ENCODE assay signal across 13 cellular contexts in the genomic region with DNA sequence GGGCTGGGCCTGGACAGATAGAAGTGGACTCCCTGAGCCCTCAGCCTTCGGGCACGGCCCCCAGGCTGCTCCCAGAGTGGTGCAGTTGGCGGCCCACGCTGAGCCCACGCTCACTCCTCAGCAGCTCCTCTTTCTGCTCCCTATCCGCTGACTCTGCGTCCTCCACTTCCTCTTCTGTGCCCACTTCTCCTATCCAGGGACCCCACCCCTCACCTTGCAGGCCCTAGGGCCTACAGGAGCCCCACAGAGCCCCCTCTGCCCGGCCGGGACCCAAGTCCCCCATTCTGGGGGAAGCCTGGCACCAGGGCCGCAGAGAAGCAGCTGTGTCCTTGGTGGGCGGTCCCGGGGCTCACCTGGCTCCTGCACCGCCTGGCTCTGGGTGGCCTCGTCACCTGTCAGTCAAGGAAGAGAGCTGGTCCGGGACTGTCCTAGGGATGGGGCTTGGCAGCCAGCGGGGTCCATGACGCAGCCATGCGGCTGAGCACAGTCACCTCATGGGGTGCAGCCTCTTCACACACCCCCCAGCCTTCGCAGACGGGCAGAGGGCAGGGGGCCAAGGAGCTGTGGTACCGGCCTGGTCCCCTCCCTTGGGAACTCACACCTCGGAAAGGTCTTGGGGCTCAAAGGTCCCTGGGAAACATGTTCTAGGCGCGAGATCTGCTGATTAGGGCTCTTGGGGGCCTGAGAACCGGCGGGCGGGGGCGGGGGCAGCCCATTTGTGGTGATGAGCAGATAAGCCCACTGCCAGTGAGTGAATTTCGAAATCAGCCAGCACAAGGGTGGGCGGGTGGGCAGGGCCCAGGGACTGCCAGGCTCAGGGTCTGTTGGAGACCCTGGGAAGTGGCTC. TPM values are rescaled to one million over a fixed set of nuclear protein-coding genes. Genes with fewer than 3 reads are reported as not detected.
DNase-seq lines count a peak whose midpoint lies in the region; ATAC-seq, FAIRE-seq and TF ChIP-seq lines count a peak whose summit lies in the region.
"Had no signal": no experiment of that assay in that cellular context is flagged by ENCODE, and none has a peak within 500 bp of the region (broad histone marks: within the 10 kb centered on the region; RNA-seq: fewer than 3 reads in every experiment).

No MANE protein-coding gene starts in this region.

- in situ Hi-C loops in GM12878 (cut with MboI), result no loop called here

- H4K20me1 ChIP-seq in GM12878 (ENCODE audit: control insufficient read depth, insufficient read depth), result no peaks in the 10 kb centered on the region

- no peak overlapping the region for H3K4me3 Mint-ChIP-seq in CD8-positive, alpha-beta T cell

- RAD21 ChIA-PET in GM12878 (lab: Charles Lee; ENCODE audit: unreplicated experiment), result no interaction called here

- no peaks in the 10 kb centered on the region for H3K9me3 ChIP-seq in GM12878 (replicated peaks; ENCODE audit: control insufficient read depth, insufficient read depth, low read length)
- no peaks in the 10 kb centered on the region for H3K9me3 ChIP-seq in mucosa of rectum (ENCODE audit: control insufficient read depth in 2 of 2, low read length in 2 of 2)
- H3K9me3 ChIP-seq in CD8-positive, alpha-beta T cell (ENCODE audit: low read length), result no peaks in the 10 kb centered on the region
- H3K9me3 ChIP-seq in mesenchymal stem cell (ENCODE audit: control insufficient read depth, low read length), result no peaks in the 10 kb centered on the region

- SMC1A ChIA-PET in GM12878 (lab: Charles Lee; ENCODE audit: uncharacterized antibody, unreplicated experiment), result interaction anchor here (0.6 kb wide), 1 partner anchor 150 kb away, joined by 3 read pairs; no protein-coding TSS in a partner anchor

- H4K91ac ChIP-seq in mesenchymal stem cell (ENCODE audit: low read length), result no peak overlapping the region

- intact Hi-C loops in GM12878 (cut with micrococcal nuclease; ENCODE audit: unreplicated experiment), result no loop called here
- intact Hi-C loops in CD8-positive, alpha-beta T cell (cut with DNase I, micrococcal nuclease), result no loop called here

- POLR2A ChIA-PET in GM12878 (lab: Charles Lee), result interaction anchor here (2.0 kb wide), 1 partner anchor 9 kb away, joined by 6 read pairs; no protein-coding TSS in a partner anchor
- POLR2A ChIA-PET in CD8-positive, alpha-beta T cell (lab: Charles Lee), result no interaction called here

- TF ChIP-seq RAD21 in GM12878 (IDR thresholded peaks at IDR 0.05; ENCODE audit: insufficient read depth, low read depth, low read length), result no peak

- no peak for TF ChIP-seq POLR2A in GM12878 (IDR thresholded peaks at IDR 0.05; ENCODE audit: low read depth, low read length)

- no peaks in the 10 kb centered on the region for H3K9me3 Mint-ChIP-seq in CD8-positive, alpha-beta T cell

- no peak overlapping the region for H2BK15ac ChIP-seq in mesenchymal stem cell (ENCODE audit: low read depth, poor library complexity, severe bottlenecking)

- no peaks in the 10 kb centered on the region for H3K79me2 ChIP-seq in GM12878 (ENCODE audit: control insufficient read depth, insufficient read depth, low read length)

- H2AFZ ChIP-seq in GM12878 (ENCODE audit: control insufficient read depth, low read depth, low read length) (no peak overlapping the region), mesenchymal stem cell (ENCODE audit: low read depth, low read length) (no peak overlapping the region)

- H2BK12ac ChIP-seq in mesenchymal stem cell (ENCODE audit: low read length in 2 of 2), result no peak overlapping the region

- FAIRE-seq in GM12878 (lab: Jason Lieb, UNC), result no peak
- FAIRE-seq: GM18507 had no signal

- no peak overlapping the region for H3K18ac ChIP-seq in mesenchymal stem cell (ENCODE audit: low read depth in 1 of 2, low read length in 2 of 2)

- no peak overlapping the region for H3K27ac ChIP-seq in GM12878 (ENCODE audit: control insufficient read depth, insufficient read depth)
- H3K27ac ChIP-seq in mucosa of rectum (ENCODE audit: low read depth in 2 of 2, low read length in 2 of 2), result peak overlapping the region; percentile 23 to 31
- no peak overlapping the region for H3K27ac ChIP-seq in CD8-positive, alpha-beta T cell (ENCODE audit: low read depth, low read length)
- H3K27ac ChIP-seq in mesenchymal stem cell (ENCODE audit: low read length, poor library complexity, severe bottlenecking), result no peak overlapping the region

- no peak overlapping the region for H3K4me3 ChIP-seq in GM12878
- H3K4me3 ChIP-seq in mucosa of rectum (ENCODE audit: low read length in 2 of 2), result peak overlapping the region; percentile 52 to 57
- no peak overlapping the region for H3K4me3 ChIP-seq in CD8-positive, alpha-beta T cell (ENCODE audit: low read depth, low read length)
- no peak overlapping the region for H3K4me3 ChIP-seq in mesenchymal stem cell (ENCODE audit: insufficient read depth in 1 of 2, low read depth in 1 of 2, low read length in 2 of 2)

- H3K27me3 Mint-ChIP-seq in CD8-positive, alpha-beta T cell (ENCODE audit: low read depth), result no peaks in the 10 kb centered on the region

- no peaks in the 10 kb centered on the region for H3K36me3 Mint-ChIP-seq in CD8-positive, alpha-beta T cell

- H3K27ac Mint-ChIP-seq in CD8-positive, alpha-beta T cell, result no peak overlapping the region

- no peak for TF ChIP-seq CTCF in GM12878 (IDR thresholded peaks at IDR 0.05 in 2 of 3, conservative IDR thresholded peaks at IDR 0.05 in 1 of 3; ENCODE audit: control insufficient read depth in 2 of 3, extremely low read depth in 1 of 3, insufficient read depth in 1 of 3, low read depth in 3 of 3, low read length in 3 of 3)
- TF ChIP-seq CTCF in CD8-positive, alpha-beta T cell (IDR thresholded peaks at IDR 0.05), result no peak

- CTCF ChIA-PET in GM12878 (lab: Yijun Ruan, JAX), result no interaction called here
- CTCF ChIA-PET in CD8-positive, alpha-beta T cell (lab: Charles Lee), result no interaction called here

- H3K27me3 ChIP-seq in GM12878 (replicated peaks in 1 of 2; ENCODE audit: control insufficient read depth in 2 of 2, insufficient read depth in 2 of 2, low read length in 1 of 2), result no peaks in the 10 kb centered on the region
- no peaks in the 10 kb centered on the region for H3K27me3 ChIP-seq in mucosa of rectum (ENCODE audit: control insufficient read depth in 2 of 2, insufficient read depth in 2 of 2, low read length in 2 of 2)
- no peaks in the 10 kb centered on the region for H3K27me3 ChIP-seq in CD8-positive, alpha-beta T cell (ENCODE audit: insufficient read depth, low read length)
- peaks cover 4 to 83% of the 10 kb centered on the region in 2 experiments for H3K27me3 ChIP-seq in mesenchymal stem cell (ENCODE audit: control insufficient read depth in 1 of 2, insufficient read depth in 1 of 2, low read length in 2 of 2)

- no peak overlapping the region for H3K23ac ChIP-seq in mesenchymal stem cell (ENCODE audit: low read length in 2 of 2)

- 14% methylated on average over 30 of the region's 30 CpGs for WGBS in GM12878 (ENCODE audit: insufficient coverage, insufficient replicate concordance, low lambda C conversion rate, missing lambda C conversion rate)
- WGBS in mesenchymal stem cell, result 76% methylated on average over 30 of the region's 30 CpGs

- peaks cover 7% of the 10 kb centered on the region for H3K4me1 Mint-ChIP-seq in CD8-positive, alpha-beta T cell (ENCODE audit: low read depth)

- no peak overlapping the region for H3K4ac ChIP-seq in mesenchymal stem cell (ENCODE audit: low read depth in 1 of 2, low read length in 2 of 2)

- H2AK5ac ChIP-seq in mesenchymal stem cell (ENCODE audit: low read length, severe bottlenecking), result no peak overlapping the region

- H2BK5ac ChIP-seq in mesenchymal stem cell (ENCODE audit: low read depth, low read length, poor library complexity, severe bottlenecking), result no peak overlapping the region

- no peak overlapping the region for H4K8ac ChIP-seq in mesenchymal stem cell (ENCODE audit: low read length)

- TF ChIP-seq EP300 in GM12878 (IDR thresholded peaks at IDR 0.05; ENCODE audit: borderline replicate concordance in 1 of 2, control insufficient read depth in 1 of 2, low read depth in 2 of 2, low read length in 2 of 2), result no peak

- H3K79me1 ChIP-seq in mesenchymal stem cell (replicated peaks; ENCODE audit: low read length, poor library complexity, severe bottlenecking), result no peaks in the 10 kb centered on the region

- no peaks in the 10 kb centered on the region for H3K36me3 ChIP-seq in GM12878 (ENCODE audit: control insufficient read depth in 2 of 2, insufficient read depth in 2 of 2, low read length in 1 of 2)
- H3K36me3 ChIP-seq in mucosa of rectum (ENCODE audit: control insufficient read depth in 2 of 2, insufficient read depth in 2 of 2, low read length in 2 of 2), result no peaks in the 10 kb centered on the region
- H3K36me3 ChIP-seq in CD8-positive, alpha-beta T cell (ENCODE audit: insufficient read depth, low read length), result no peaks in the 10 kb centered on the region
- no peaks in the 10 kb centered on the region for H3K36me3 ChIP-seq in mesenchymal stem cell (ENCODE audit: control insufficient read depth in 1 of 2, insufficient read depth in 2 of 2, low read depth in 1 of 2, low read length in 2 of 2)

- no peak overlapping the region for H3K14ac ChIP-seq in mesenchymal stem cell (ENCODE audit: low read length in 2 of 2)

- H3K9ac ChIP-seq in GM12878 (ENCODE audit: control insufficient read depth, insufficient read depth, low read length) (no peak overlapping the region), mucosa of rectum (ENCODE audit: low read depth in 1 of 2, low read length in 2 of 2) (peak overlapping the region; percentile 32 to 91), mesenchymal stem cell (ENCODE audit: low read length) (no peak overlapping the region)

- H3K4me1 ChIP-seq in GM12878 (ENCODE audit: control insufficient read depth, insufficient read depth, low read length), result peaks cover 16% of the 10 kb centered on the region
- peaks cover 66 to 75% of the 10 kb centered on the region in 2 donors for H3K4me1 ChIP-seq in mucosa of rectum (ENCODE audit: control insufficient read depth in 2 of 2, insufficient read depth in 2 of 2, low read length in 2 of 2)
- peaks cover 30% of the 10 kb centered on the region for H3K4me1 ChIP-seq in CD8-positive, alpha-beta T cell (ENCODE audit: insufficient read depth, low read length)
- peaks cover 25% of the 10 kb centered on the region for H3K4me1 ChIP-seq in mesenchymal stem cell (ENCODE audit: control insufficient read depth, insufficient read depth, low read depth, low read length)

- ATAC-seq in GM12878, result no peak
- no peak for ATAC-seq in CD8-positive, alpha-beta T cell

- BruUV-seq in GM12878 (replicated peaks; lab: Mats Ljungman, UMichigan), result no TSS peak

- DNase-seq in CD1c-positive myeloid dendritic cell (ENCODE audit: extremely low spot score), result peak; percentile 66
- DNase-seq in GDM1 (lab: John Stamatoyannopoulos, UW), result peak; percentile 45
- DNase-seq in GM12878 (ENCODE audit: low read depth, low spot score), result no peak
- no peak for DNase-seq in CD8-positive, alpha-beta T cell
- DNase-seq in mesenchymal stem cell, result no peak
- DNase-seq in NCI-H446 (lab: John Stamatoyannopoulos, UW), result no peak
- DNase-seq: activated gamma-delta T cell treated with Interleukin-2 at 50 U/mL for 16 hours, foreskin fibroblast, NCI-H345 had no signal

- no peak overlapping the region for H2BK120ac ChIP-seq in mesenchymal stem cell (ENCODE audit: low read depth, low read length)

- H3K4me2 ChIP-seq in GM12878 (ENCODE audit: control insufficient read depth, insufficient read depth), result no peak overlapping the region
- H3K4me2 ChIP-seq in mesenchymal stem cell (ENCODE audit: low read length, poor library complexity, severe bottlenecking), result no peak overlapping the region

RNA-seq across cellular contexts. Expression of gene NRARP, which starts 5.4 kb away (rescaled TPM):
- 7.0 and 7.7 TPM in 2 replicates for total RNA-seq in GM12878 (2013; cell fraction: nucleolus; rRNA removed)
- total RNA-seq in GM12878 (2014; rRNA removed), result 2.7 and 3.7 TPM in 2 replicates
- total RNA-seq in GM12878 (2014; rRNA removed; fragmentation: Illumina TruSeq; extraction: Trizol), result 0.64 and 0.67 TPM in 2 replicates
- total RNA-seq in GM12878 (2021), result 8.4 and 9.2 TPM in 2 replicates
- polyA plus RNA-seq in GM12878 (2011; ENCODE audit: low read depth), result 0.56 TPM
- 1.6 and 2.6 TPM in 2 replicates for polyA plus RNA-seq in GM12878 (2011; rRNA removed)
- 3.3 TPM in 2 replicates for polyA plus RNA-seq in GM12878 (2011; cell fraction: cytosol; rRNA removed)
- polyA plus RNA-seq in GM12878 (2011; cell fraction: nucleus; rRNA removed), result 5.8 and 5.9 TPM in 2 replicates
- polyA plus RNA-seq in GM12878 (2012), result 2.4 and 2.8 TPM in 2 replicates
- polyA plus RNA-seq in GM12878 (2014; fragmentation: Illumina TruSeq; extraction: Trizol), result 1.4 and 1.8 TPM in 2 replicates
- polyA plus RNA-seq in GM12878 (2014; fragmentation: Nextera tagmentation; extraction: Ambion mirVana), result not detected
- polyA plus RNA-seq in GM12878 (2014; rRNA removed), result 5.5 and 7.2 TPM in 2 replicates
- polyA plus RNA-seq in GM12878 (2016; fragmentation: Nextera tagmentation; extraction: Ambion mirVana), result under 1 TPM; 0.06 to 0.15 TPM
- 0.51 and 0.93 TPM in 2 replicates for polyA minus RNA-seq in GM12878 (2011; rRNA and poly(A)+ RNA removed)
- polyA minus RNA-seq in GM12878 (2011; cell fraction: cytosol; rRNA and poly(A)+ RNA removed), result 1.3 and 2.0 TPM in 2 replicates
- 4.2 and 6.9 TPM in 2 replicates for polyA minus RNA-seq in GM12878 (2011; cell fraction: nucleus; rRNA and poly(A)+ RNA removed)
- total RNA-seq in CD8-positive, alpha-beta T cell, result 1 to 10 TPM in 1 of 2 experiments, under 1 TPM in 1; 1.00 to 1.5 TPM
- 0.76 TPM for polyA plus RNA-seq in mesenchymal stem cell (2013, experiment 1 of 2)
- polyA plus RNA-seq in mesenchymal stem cell (2013, experiment 2 of 2), result 0.68 TPM

RNA-seq across cellular contexts. Expression of gene TOR4A, which starts 30.0 kb away (rescaled TPM):
- total RNA-seq in GM12878 (2013; cell fraction: nucleolus; rRNA removed), result 22.6 and 29.1 TPM in 2 replicates
- 13.8 and 14.6 TPM in 2 replicates for total RNA-seq in GM12878 (2014; rRNA removed)
- total RNA-seq in GM12878 (2014; rRNA removed; fragmentation: Illumina TruSeq; extraction: Trizol), result 3.9 TPM in 2 replicates
- 19.6 and 19.9 TPM in 2 replicates for total RNA-seq in GM12878 (2021)
- 1.8 TPM for polyA plus RNA-seq in GM12878 (2011; ENCODE audit: low read depth)
- polyA plus RNA-seq in GM12878 (2011; rRNA removed), result 2.2 and 4.6 TPM in 2 replicates
- polyA plus RNA-seq in GM12878 (2011; cell fraction: cytosol; rRNA removed), result 8.0 and 11.9 TPM in 2 replicates
- polyA plus RNA-seq in GM12878 (2011; cell fraction: nucleus; rRNA removed), result 16.8 and 21.7 TPM in 2 replicates
- polyA plus RNA-seq in GM12878 (2012), result 8.2 and 9.1 TPM in 2 replicates
- 1.3 and 3.0 TPM in 2 replicates for polyA plus RNA-seq in GM12878 (2014; fragmentation: Illumina TruSeq; extraction: Trizol)
- polyA plus RNA-seq in GM12878 (2014; fragmentation: Nextera tagmentation; extraction: Ambion mirVana), result 1 to 10 TPM; 2.2 to 3.4 TPM
- 14.6 and 16.0 TPM in 2 replicates for polyA plus RNA-seq in GM12878 (2014; rRNA removed)
- 1 to 10 TPM; 2.0 to 3.0 TPM for polyA plus RNA-seq in GM12878 (2016; fragmentation: Nextera tagmentation; extraction: Ambion mirVana)
- 2.2 and 6.7 TPM in 2 replicates for polyA minus RNA-seq in GM12878 (2011; rRNA and poly(A)+ RNA removed)
- polyA minus RNA-seq in GM12878 (2011; cell fraction: cytosol; rRNA and poly(A)+ RNA removed), result 6.8 and 7.1 TPM in 2 replicates
- polyA minus RNA-seq in GM12878 (2011; cell fraction: nucleus; rRNA and poly(A)+ RNA removed), result 8.2 and 14.4 TPM in 2 replicates
- total RNA-seq in CD8-positive, alpha-beta T cell, result under 1 TPM; 0.22 to 0.42 TPM
- 30.3 TPM for polyA plus RNA-seq in mesenchymal stem cell (2013, experiment 1 of 2)
- polyA plus RNA-seq in mesenchymal stem cell (2013, experiment 2 of 2), result 30.0 TPM

RNA-seq across cellular contexts. Expression of gene NELFB, which starts 52.4 kb away (rescaled TPM):
- total RNA-seq in GM12878 (2013; cell fraction: nucleolus; rRNA removed), result 13.6 and 13.9 TPM in 2 replicates
- total RNA-seq in GM12878 (2014; rRNA removed), result 34.0 and 39.3 TPM in 2 replicates
- total RNA-seq in GM12878 (2014; rRNA removed; fragmentation: Illumina TruSeq; extraction: Trizol), result 14.6 and 16.1 TPM in 2 replicates
- 61.2 and 63.4 TPM in 2 replicates for total RNA-seq in GM12878 (2021)
- 12.6 TPM for polyA plus RNA-seq in GM12878 (2011; ENCODE audit: low read depth)
- 11.9 and 22.6 TPM in 2 replicates for polyA plus RNA-seq in GM12878 (2011; rRNA removed)
- polyA plus RNA-seq in GM12878 (2011; cell fraction: cytosol; rRNA removed), result 44.0 and 53.0 TPM in 2 replicates
- polyA plus RNA-seq in GM12878 (2011; cell fraction: nucleus; rRNA removed), result 52.1 and 64.2 TPM in 2 replicates
- 32.6 and 37.0 TPM in 2 replicates for polyA plus RNA-seq in GM12878 (2012)
- 5.0 and 18.2 TPM in 2 replicates for polyA plus RNA-seq in GM12878 (2014; fragmentation: Illumina TruSeq; extraction: Trizol)
- polyA plus RNA-seq in GM12878 (2014; fragmentation: Nextera tagmentation; extraction: Ambion mirVana), result under 1 TPM; 0.19 to 0.68 TPM
- 41.1 and 45.3 TPM in 2 replicates for polyA plus RNA-seq in GM12878 (2014; rRNA removed)
- polyA plus RNA-seq in GM12878 (2016; fragmentation: Nextera tagmentation; extraction: Ambion mirVana), result 10 to 100 TPM; 40.3 to 42.4 TPM
- polyA minus RNA-seq in GM12878 (2011; rRNA and poly(A)+ RNA removed), result 21.6 and 47.4 TPM in 2 replicates
- polyA minus RNA-seq in GM12878 (2011; cell fraction: cytosol; rRNA and poly(A)+ RNA removed), result 18.4 and 20.5 TPM in 2 replicates
- polyA minus RNA-seq in GM12878 (2011; cell fraction: nucleus; rRNA and poly(A)+ RNA removed), result 7.5 and 13.3 TPM in 2 replicates
- total RNA-seq in CD8-positive, alpha-beta T cell, result 10 to 100 TPM; 17.1 to 17.6 TPM
- 30.5 TPM for polyA plus RNA-seq in mesenchymal stem cell (2013, experiment 1 of 2)
- 30.5 TPM for polyA plus RNA-seq in mesenchymal stem cell (2013, experiment 2 of 2)

RNA-seq across cellular contexts. Expression of gene STPG3, which starts 56.4 kb away (rescaled TPM):
- not detected in 2 replicates for total RNA-seq in GM12878 (2013; cell fraction: nucleolus; rRNA removed)
- not detected in 2 replicates for total RNA-seq in GM12878 (2014; rRNA removed)
- not detected in 2 replicates for total RNA-seq in GM12878 (2014; rRNA removed; fragmentation: Illumina TruSeq; extraction: Trizol)
- not detected in 2 replicates for total RNA-seq in GM12878 (2021)
- not detected for polyA plus RNA-seq in GM12878 (2011; ENCODE audit: low read depth)
- not detected in 2 replicates for polyA plus RNA-seq in GM12878 (2011; rRNA removed)
- polyA plus RNA-seq in GM12878 (2011; cell fraction: cytosol; rRNA removed), result not detected in 2 replicates
- 0.12 TPM in 1 of 2 replicates, not detected in the other for polyA plus RNA-seq in GM12878 (2011; cell fraction: nucleus; rRNA removed)
- 0.28 and 0.80 TPM in 2 replicates for polyA plus RNA-seq in GM12878 (2012)
- not detected in 2 replicates for polyA plus RNA-seq in GM12878 (2014; fragmentation: Illumina TruSeq; extraction: Trizol)
- not detected for polyA plus RNA-seq in GM12878 (2014; fragmentation: Nextera tagmentation; extraction: Ambion mirVana)
- polyA plus RNA-seq in GM12878 (2014; rRNA removed), result not detected in 2 replicates
- polyA plus RNA-seq in GM12878 (2016; fragmentation: Nextera tagmentation; extraction: Ambion mirVana), result not detected
- polyA minus RNA-seq in GM12878 (2011; rRNA and poly(A)+ RNA removed), result not detected in 2 replicates
- not detected in 2 replicates for polyA minus RNA-seq in GM12878 (2011; cell fraction: cytosol; rRNA and poly(A)+ RNA removed)
- polyA minus RNA-seq in GM12878 (2011; cell fraction: nucleus; rRNA and poly(A)+ RNA removed), result not detected in 2 replicates
- under 1 TPM in 1 of 2 experiments, not detected in 1; 0.30 TPM for total RNA-seq in CD8-positive, alpha-beta T cell
- not detected for polyA plus RNA-seq in mesenchymal stem cell (2013, experiment 1 of 2)
- not detected for polyA plus RNA-seq in mesenchymal stem cell (2013, experiment 2 of 2)
- total RNA-seq: lower leg skin, SK-MEL-5 had no signal

Comparison
In these comparisons a context has a peak if more than half of its experiments do, and no peak if none do; other contexts are left out.
1. DNase-seq: peak in CD1c-positive myeloid dendritic cell (single experiment) and GDM1 (single experiment); none in GM12878 (single experiment), CD8-positive, alpha-beta T cell (0 of 7), mesenchymal stem cell (single experiment) and NCI-H446 (0 of 2).
2. H3K27ac ChIP-seq: peak in mucosa of rectum (2 of 2); none in GM12878 (single experiment), CD8-positive, alpha-beta T cell (single experiment) and mesenchymal stem cell (single experiment).
3. H3K4me3 ChIP-seq: peak in mucosa of rectum (2 of 2); none in GM12878 (single experiment), CD8-positive, alpha-beta T cell (single experiment) and mesenchymal stem cell (0 of 2).
4. H3K9ac ChIP-seq: peak in mucosa of rectum (2 of 2); none in GM12878 (single experiment) and mesenchymal stem cell (single experiment).